In genomic region chr10:72834183-72834825, GRCh38 we compare ENCODE assay signal across 8 cellular contexts. TPM values are rescaled to one million over a fixed set of nuclear protein-coding genes. Genes with fewer than 3 reads are reported as not detected.
DNase-seq lines count a peak whose midpoint lies in the region; ATAC-seq and TF ChIP-seq lines count a peak whose summit lies in the region.

No MANE protein-coding gene starts in this region.

- no peaks in the 10 kb centered on the region for H3K27me3 ChIP-seq in A673 (replicated peaks; ENCODE audit: insufficient read depth, low read depth, low read length, poor library complexity)
- no peaks in the 10 kb centered on the region for H3K27me3 ChIP-seq in esophagus squamous epithelium

- ATAC-seq in naive B cell (ENCODE audit: low read depth in 2 of 2): peak in 1 of 2 donors; percentile 56

- TF ChIP-seq POLR2A in esophagus squamous epithelium (IDR thresholded peaks at IDR 0.05): no peak

- POLR2A ChIA-PET in A673 (lab: Charles Lee; ENCODE audit: low non-redundant PET): interaction anchor here (0.5 to 0.7 kb wide), 2 partner anchors 67 to 210 kb away, joined by 3 read pairs; no protein-coding TSS in a partner anchor

- H3K4me3 ChIP-seq in A673 (ENCODE audit: low read depth, low read length, poor library complexity, severe bottlenecking) (no peak overlapping the region), esophagus squamous epithelium (no peak overlapping the region)

- H3K27ac ChIP-seq in A673 (ENCODE audit: low read depth, low read length, poor library complexity, severe bottlenecking): no peak overlapping the region
- no peak overlapping the region for H3K27ac ChIP-seq in VCaP
- H3K27ac ChIP-seq in esophagus squamous epithelium: no peak overlapping the region

- H3K4me3 Mint-ChIP-seq in naive B cell: no peak overlapping the region

- no peaks in the 10 kb centered on the region for H3K36me3 ChIP-seq in A673 (ENCODE audit: insufficient read depth, low read length, poor library complexity, severe bottlenecking)
- peaks cover 0 to 5% (median 0%) of the 10 kb centered on the region in 3 donors for H3K36me3 ChIP-seq in esophagus squamous epithelium

- H3K4me1 ChIP-seq in A673 (ENCODE audit: insufficient read depth, low read length, poor library complexity, severe bottlenecking): no peaks in the 10 kb centered on the region
- H3K4me1 ChIP-seq in esophagus squamous epithelium: peaks cover 0 to 28% (median 0%) of the 10 kb centered on the region in 3 donors

- intact Hi-C loops in A673 (cut with micrococcal nuclease; ENCODE audit: unreplicated experiment) (loop anchor here (1.0 to 5.0 kb wide), 2 partner anchors 142 to 470 kb away; partner anchors contain the start of gene MCU), esophagus squamous epithelium (cut with DNase I) (loop anchor here (5.0 kb wide), 2 partner anchors 142 to 467 kb away; partner anchors contain the start of gene MCU), posterior vena cava (cut with DNase I) (loop anchor here (5.0 to 10.0 kb wide), 2 partner anchors 142 to 470 kb away; partner anchors contain the start of gene MCU (in 1 of the 2))

- no peak overlapping the region for H3K27ac Mint-ChIP-seq in naive B cell

- DNase-seq in A673 (ENCODE audit: low spot score) (peak; percentile 76), GM04504 (ENCODE audit: low read depth) (peak; percentile 46), NCI-H2029 (lab: John Stamatoyannopoulos, UW) (peak; percentile 38), esophagus squamous epithelium (lab: John Stamatoyannopoulos, UW) (no peak), naive B cell (peak; percentile 33), OCI-M2 (lab: John Stamatoyannopoulos, UW; ENCODE audit: unreplicated experiment) (no peak), posterior vena cava (ENCODE audit: low spot score) (no peak)

- no peaks in the 10 kb centered on the region for H3K9me3 ChIP-seq in A673 (ENCODE audit: low read depth, low read length, poor library complexity, severe bottlenecking)
- H3K9me3 ChIP-seq in esophagus squamous epithelium: no peaks in the 10 kb centered on the region

- no peaks in the 10 kb centered on the region for H3K27me3 Mint-ChIP-seq in naive B cell

- peak; percentile 75 for TF ChIP-seq CTCF in A673 (conservative IDR thresholded peaks at IDR 0.05; ENCODE audit: low read depth, low read length)
- peak; percentile 80 for TF ChIP-seq CTCF in VCaP (conservative IDR thresholded peaks at IDR 0.05)
- peak; percentile 13 to 76 (median 70) for TF ChIP-seq CTCF in esophagus squamous epithelium (IDR thresholded peaks at IDR 0.05)

- peaks cover 0 to 2% of the 10 kb centered on the region in 2 donors for H3K36me3 Mint-ChIP-seq in naive B cell

- no peaks in the 10 kb centered on the region for H3K9me3 Mint-ChIP-seq in naive B cell

- CTCF ChIA-PET in A673 (lab: Charles Lee): interaction anchor here (0.6 to 1.1 kb wide), 10 partner anchors 33 to 702 kb away, joined by 3 to 26 read pairs (median 4); partner anchors contain the start of gene MCU

- no TSS peak for BruUV-seq in A673 (replicated peaks; lab: Mats Ljungman, UMichigan)

- 67 to 68% methylated on average over 5 of the region's 5 CpGs for WGBS in esophagus squamous epithelium, 2 donors

- H3K4me1 Mint-ChIP-seq in naive B cell: no peaks in the 10 kb centered on the region

RNA-seq across cellular contexts. Expression of gene OIT3, which starts 59.2 kb away (rescaled TPM):
- not detected in 2 replicates for total RNA-seq in A673 (2021)
- total RNA-seq in esophagus squamous epithelium: not detected
- not detected for polyA plus RNA-seq in naive B cell (ENCODE audit: low read depth in 6 of 6)
- total RNA-seq in posterior vena cava: not detected

Comparison
In these comparisons a context has a peak if more than half of its experiments do, and no peak if none do; other contexts are left out.
1. DNase-seq: peak in A673 (single experiment), GM04504 (single experiment), NCI-H2029 (single experiment) and naive B cell (single experiment); none in esophagus squamous epithelium (single experiment), OCI-M2 (single experiment) and posterior vena cava (single experiment).
2. Peak in every context shown above with its lines, with median percentiles within 50 percentile points of each other: CTCF ChIP-seq.